8 cellular contexts compared by ENCODE assay signal in genomic region chr2:202912824-202913223, GRCh38. TPM values are rescaled to one million over a fixed set of nuclear protein-coding genes. Genes with fewer than 3 reads are reported as not detected.
DNase-seq lines count a peak whose midpoint lies in the region; ATAC-seq, FAIRE-seq and TF ChIP-seq lines count a peak whose summit lies in the region.
"Not testable (repeated sequence)": the region's sequence is repeated elsewhere in the genome, so short reads cannot be mapped to it uniquely, and the experiment has no call there.

No MANE protein-coding gene starts in this region.

- H2BK20ac ChIP-seq in IMR-90 (ENCODE audit: low read depth, low read length): not testable (repeated sequence)

- H3K79me2 ChIP-seq in astrocyte (ENCODE audit: insufficient read depth, low read length): peaks cover 37% of the 10 kb centered on the region

- peak overlapping the region; percentile 56; the same call in 1 of the 2 replicates for H3K4ac ChIP-seq in IMR-90 (ENCODE audit: low read depth, low read length)

- TF ChIP-seq CTCF in IMR-90 (conservative IDR thresholded peaks at IDR 0.05; ENCODE audit: low read depth, low read length); astrocyte (IDR thresholded peaks at IDR 0.05; ENCODE audit: insufficient read depth, low read depth, low read length); left lung (IDR thresholded peaks at IDR 0.05); ovary (IDR thresholded peaks at IDR 0.05): not testable (repeated sequence)

- H2BK15ac ChIP-seq in IMR-90 (ENCODE audit: low read depth, low read length): not testable (repeated sequence)

- not testable (repeated sequence) for H2AK9ac ChIP-seq in IMR-90 (replicated peaks; ENCODE audit: low read depth, low read length, poor library complexity)

- peak overlapping the region; percentile 85 for H3K9ac ChIP-seq in IMR-90 (ENCODE audit: low read depth, low read length)
- H3K9ac ChIP-seq in astrocyte (ENCODE audit: low read length): peak overlapping the region; percentile 84

- H2AFZ ChIP-seq in IMR-90 (replicated peaks; ENCODE audit: low read length, poor library complexity): not testable (repeated sequence)
- peak overlapping the region; percentile 63 for H2AFZ ChIP-seq in astrocyte (ENCODE audit: low read depth, low read length)

- not testable (repeated sequence) for BruUV-seq in IMR-90 (replicated peaks; lab: Mats Ljungman, UMichigan)

- H3K9me3 Mint-ChIP-seq in astrocyte (ENCODE audit: unreplicated experiment): not testable (repeated sequence)

- H4K8ac ChIP-seq in IMR-90 (ENCODE audit: low read depth in 2 of 2, low read length in 2 of 2): peak overlapping the region; percentile 62 to 76; a peak in 3 of 4 replicates

- intact Hi-C loops in IMR-90 (cut with micrococcal nuclease); left lung (cut with DNase I); ovary (cut with DNase I): not testable (repeated sequence)

- H3K36me3 Mint-ChIP-seq in astrocyte (ENCODE audit: low read depth, unreplicated experiment): not testable (repeated sequence)

- H2BK5ac ChIP-seq in IMR-90 (ENCODE audit: low read depth, low read length, poor library complexity, severe bottlenecking): peak overlapping the region; percentile 51

- not testable (repeated sequence) for H3K27ac ChIP-seq in IMR-90 (ENCODE audit: insufficient read depth, low read length)
- H3K27ac ChIP-seq in astrocyte (ENCODE audit: low read depth, low read length) (peak overlapping the region; percentile 33), left lung (peak overlapping the region; percentile 90 to 91), ovary (peak overlapping the region; percentile 50 to 62), thymus (ENCODE audit: low read depth) (peak overlapping the region; percentile 52)

- H3K27ac Mint-ChIP-seq in astrocyte (ENCODE audit: unreplicated experiment): peak overlapping the region; percentile 34

- peak overlapping the region; percentile 47 for H3K4me3 ChIP-seq in IMR-90 (ENCODE audit: insufficient read depth, low read depth, low read length)
- peak overlapping the region; percentile 62 for H3K4me3 ChIP-seq in astrocyte (ENCODE audit: insufficient read depth, low read depth, low read length)
- peak overlapping the region; percentile 54 to 57 for H3K4me3 ChIP-seq in left lung
- peak overlapping the region; percentile 72 for H3K4me3 ChIP-seq in ovary
- H3K4me3 ChIP-seq in thymus (ENCODE audit: low read length): peak overlapping the region; percentile 63

- not testable (repeated sequence) for H3K9me1 ChIP-seq in IMR-90 (ENCODE audit: insufficient read depth, low read length)

- H3K4me2 ChIP-seq in IMR-90 (ENCODE audit: low read depth, low read length) (peak overlapping the region; percentile 96; the same call in 1 of the 2 replicates), astrocyte (ENCODE audit: low read length) (peak overlapping the region; percentile 85)

- H3K36me3 ChIP-seq in IMR-90 (ENCODE audit: control insufficient read depth, insufficient read depth, low read length); astrocyte (ENCODE audit: insufficient read depth, low read length); left lung; ovary; thymus (ENCODE audit: control insufficient read depth, insufficient read depth): not testable (repeated sequence)

- H3K56ac ChIP-seq in IMR-90 (ENCODE audit: extremely low read depth, insufficient read depth, low read length): not testable (repeated sequence)

- peak overlapping the region; percentile 89 for H3K4me3 Mint-ChIP-seq in astrocyte (ENCODE audit: unreplicated experiment)

- ATAC-seq in IMR-90 (ENCODE audit: low read depth): not testable (repeated sequence)
- ATAC-seq in SK-N-SH treated with all-trans-retinoic acid at 6 μM for 48 hours: peak; percentile 7
- peak; percentile 45 for ATAC-seq in esophagus mucosa
- ATAC-seq in left lung: peak; percentile 8

- DNase-seq in Caki2 (ENCODE audit: low read depth): peak; percentile 38
- not testable (repeated sequence) for DNase-seq in IMR-90; astrocyte (ENCODE audit: low read depth); left lung; ovary

- H3K27me3 ChIP-seq in IMR-90 (ENCODE audit: control insufficient read depth, insufficient read depth, low read length); astrocyte (ENCODE audit: insufficient read depth, low read length); left lung; ovary; thymus (ENCODE audit: control insufficient read depth, insufficient read depth): not testable (repeated sequence)

- not testable (repeated sequence) for H3K4me1 ChIP-seq in IMR-90 (ENCODE audit: control insufficient read depth, insufficient read depth, low read length); astrocyte (ENCODE audit: insufficient read depth, low read length); ovary (ENCODE audit: insufficient read depth); thymus (ENCODE audit: control insufficient read depth, insufficient read depth, low read length)
- peaks cover 9 to 18% of the 10 kb centered on the region in 2 donors for H3K4me1 ChIP-seq in left lung

- not testable (repeated sequence) for H3K9me3 ChIP-seq in IMR-90 (ENCODE audit: control insufficient read depth, insufficient read depth, low read length); astrocyte (ENCODE audit: insufficient read depth, low read depth, low read length); left lung; ovary; thymus (ENCODE audit: control insufficient read depth)

- in situ Hi-C loops in Caki2 (cut with HindIII; ENCODE audit: low pct_unique_long_range_greater_than_20kb, low sequenced_read_pairs); IMR-90 (cut with MboI; ENCODE audit: low sequenced_read_pairs): not testable (repeated sequence)

- H2AK5ac ChIP-seq in IMR-90 (ENCODE audit: low read depth, low read length): not testable (repeated sequence)

- not testable (repeated sequence) for H4K91ac ChIP-seq in IMR-90 (ENCODE audit: insufficient read depth, low read depth, low read length)

- not testable (repeated sequence) for H3K27me3 Mint-ChIP-seq in astrocyte (ENCODE audit: low read depth, unreplicated experiment)

- H2BK120ac ChIP-seq in IMR-90 (ENCODE audit: low read depth, low read length): not testable (repeated sequence)

- CTCF ChIA-PET in IMR-90 (lab: Yijun Ruan, JAX): not testable (repeated sequence)

- not testable (repeated sequence) for H3K4me1 Mint-ChIP-seq in astrocyte (ENCODE audit: low read depth, unreplicated experiment)

- TF ChIP-seq POLR2A in IMR-90 (IDR thresholded peaks at IDR 0.05; ENCODE audit: low read depth, low read length); ovary (IDR thresholded peaks at IDR 0.05): not testable (repeated sequence)

- not testable (repeated sequence) for TF ChIP-seq EP300 in ovary (IDR thresholded peaks at IDR 0.05)

- POLR2A ChIA-PET in IMR-90 (lab: Charles Lee; ENCODE audit: unreplicated experiment): not testable (repeated sequence)

- not testable (repeated sequence) for TF ChIP-seq RAD21 in IMR-90 (IDR thresholded peaks at IDR 0.05; ENCODE audit: low read length)

- peaks cover 8 to 21% of the 10 kb centered on the region in 2 experiments for H3K79me1 ChIP-seq in IMR-90 (ENCODE audit: low read depth in 1 of 2, low read length in 2 of 2)

- 0 out of 2 replicates have a peak overlapping the region, but pooled peaks have one; percentile 52 for H3K14ac ChIP-seq in IMR-90 (replicated peaks; ENCODE audit: low read depth, low read length)

- no CpG with 5 or more reads among the region's 8 CpGs for WGBS in IMR-90 (ENCODE audit: extremely low coverage in 2 of 2, insufficient read length in 1 of 2), 2 experiments
- WGBS in ovary, 3 donors: 8 to 11% (median 8%) methylated on average over 6 to 8 of the region's 8 CpGs
- 7% methylated on average over 6 of the region's 8 CpGs for WGBS in thymus

- H3K18ac ChIP-seq in IMR-90 (ENCODE audit: low read depth, low read length): not testable (repeated sequence)

- not testable (repeated sequence) for FAIRE-seq in astrocyte (lab: Jason Lieb, UNC)

- dilution Hi-C loops in IMR-90 (cut with HindIII; ENCODE audit: low sequenced_read_pairs, unreplicated experiment): not testable (repeated sequence)

- peak overlapping the region; percentile 82; the same call in 1 of the 2 replicates for H4K5ac ChIP-seq in IMR-90 (ENCODE audit: low read depth, low read length)

- 0 out of 2 replicates have a peak overlapping the region, but pooled peaks have one; percentile 42 for H3K23ac ChIP-seq in IMR-90 (ENCODE audit: low read depth, low read length)

- H4K20me1 ChIP-seq in IMR-90 (ENCODE audit: insufficient read depth, low read length); astrocyte (ENCODE audit: insufficient read depth, low read length): not testable (repeated sequence)

RNA-seq across cellular contexts. Expression of gene CARF, which starts 0.7 kb away (rescaled TPM):
- total RNA-seq in Caki2 (2014; rRNA removed; shearing (Covaris generic); ENCODE audit: low replicate concordance): 6.6 and 7.1 TPM in 2 replicates
- total RNA-seq in IMR-90 (2012; rRNA removed) (3.1 and 5.6 TPM in 2 replicates), astrocyte (3.6 and 5.3 TPM in 2 replicates), esophagus mucosa (6.6 TPM), left lung (1 to 10 TPM; 5.9 to 7.5 TPM), ovary (10 to 100 TPM; 11.1 to 15.5 (median 13.5) TPM)
- polyA plus RNA-seq in IMR-90 (2012; rRNA removed) (2.4 and 2.7 TPM in 2 replicates), ovary (1 to 10 TPM; 4.4 to 9.8 TPM), thymus (7.0 TPM)
- 0.28 and 0.35 TPM in 2 replicates for polyA plus RNA-seq in IMR-90 (2012; cell fraction: cytosol; rRNA removed)
- polyA plus RNA-seq in IMR-90 (2012; cell fraction: nucleus; rRNA removed; ENCODE audit: low replicate concordance): 0.89 and 12.0 TPM in 2 replicates

RNA-seq across cellular contexts. Expression of gene WDR12, which starts 1.4 kb away (rescaled TPM):
- 70.9 and 76.4 TPM in 2 replicates for total RNA-seq in Caki2 (2014; rRNA removed; shearing (Covaris generic); ENCODE audit: low replicate concordance)
- total RNA-seq in IMR-90 (2012; rRNA removed): 8.6 and 12.2 TPM in 2 replicates
- 11.1 and 17.0 TPM in 2 replicates for polyA plus RNA-seq in IMR-90 (2012; rRNA removed)
- 1.4 and 2.0 TPM in 2 replicates for polyA plus RNA-seq in IMR-90 (2012; cell fraction: cytosol; rRNA removed)
- 2.6 and 13.2 TPM in 2 replicates for polyA plus RNA-seq in IMR-90 (2012; cell fraction: nucleus; rRNA removed; ENCODE audit: low replicate concordance)
- total RNA-seq in astrocyte: 53.5 and 60.6 TPM in 2 replicates
- total RNA-seq in esophagus mucosa: 39.6 TPM
- total RNA-seq in left lung: 10 to 100 TPM; 35.4 to 48.5 TPM
- total RNA-seq in ovary: 10 to 100 TPM in 6 of 7 donors, 1 to 10 TPM in 1; 7.7 to 45.2 (median 29.2) TPM
- 10 to 100 TPM in 1 of 2 donors, 1 to 10 TPM in 1; 9.3 to 29.2 TPM for polyA plus RNA-seq in ovary
- polyA plus RNA-seq in thymus: 19.8 TPM

RNA-seq across cellular contexts. Expression of gene ICA1L, which starts 41.3 kb away (rescaled TPM):
- 3.4 and 11.0 TPM in 2 replicates for total RNA-seq in Caki2 (2014; rRNA removed; shearing (Covaris generic); ENCODE audit: low replicate concordance)
- total RNA-seq in IMR-90 (2012; rRNA removed) (1.8 and 1.9 TPM in 2 replicates), astrocyte (2.7 and 4.9 TPM in 2 replicates), esophagus mucosa (1.5 TPM), left lung (1 to 10 TPM; 2.6 to 2.7 TPM), ovary (10 to 100 TPM; 13.2 to 24.6 (median 20.8) TPM)
- polyA plus RNA-seq in IMR-90 (2012; rRNA removed) (1.7 and 1.8 TPM in 2 replicates), ovary (1 to 10 TPM; 6.3 to 9.9 TPM), thymus (6.1 TPM)
- polyA plus RNA-seq in IMR-90 (2012; cell fraction: cytosol; rRNA removed): 0.34 and 0.48 TPM in 2 replicates
- polyA plus RNA-seq in IMR-90 (2012; cell fraction: nucleus; rRNA removed; ENCODE audit: low replicate concordance): 1.6 and 9.3 TPM in 2 replicates
